Comparison of ENCODE assay signal across 24 cellular contexts in genomic region chr2:143296089-143296488, GRCh38.
DNase-seq lines count a peak whose midpoint lies in the region; ATAC-seq and TF ChIP-seq lines count a peak whose summit lies in the region.
"Had no signal": no experiment of that assay in that cellular context is flagged by ENCODE, and none has a peak within 500 bp of the region (broad histone marks: within the 10 kb centered on the region; RNA-seq: fewer than 3 reads in every experiment).

No MANE protein-coding gene starts in this region.

- 83 to 86% methylated on average over 3 of the region's 3 CpGs for WGBS in lower leg skin, 2 donors

- no peaks in the 10 kb centered on the region; the same call in 1 of the 2 replicates for H4K20me1 ChIP-seq in OCI-LY7 (ENCODE audit: insufficient read depth, low read length)

- H3K4me2 ChIP-seq in OCI-LY7 (ENCODE audit: low read length) = no peak overlapping the region

- POLR2A ChIA-PET in OCI-LY7 (lab: Charles Lee) = interaction anchor here (0.6 to 1.0 kb wide), 3 partner anchors 28 to 187 kb away, joined by 3 read pairs; no protein-coding TSS in a partner anchor

- no peaks in the 10 kb centered on the region for H3K36me3 ChIP-seq in OCI-LY7 (ENCODE audit: insufficient read depth, low read length)
- H3K36me3 ChIP-seq: heart left ventricle, WERI-Rb-1 had no signal

- H3K4me3 ChIP-seq in OCI-LY7 (ENCODE audit: low read depth, low read length, poor library complexity, severe bottlenecking) (no peak overlapping the region), lower leg skin (ENCODE audit: low read depth, poor library complexity, severe bottlenecking) (no peak overlapping the region)
- H3K4me3 ChIP-seq: heart left ventricle had no signal

- H2AFZ ChIP-seq in OCI-LY7 (ENCODE audit: low read length) = no peak overlapping the region

- DNase-seq in OCI-LY7 (ENCODE audit: low spot score) (peak; percentile 25), naive B cell (peak; percentile 19), lower leg skin (ENCODE audit: low spot score in 2 of 2) (no peak), A172 (ENCODE audit: low spot score) (no peak)
- DNase-seq in activated naive CD4-positive, alpha-beta T cell (lab: John Stamatoyannopoulos, UW) = no peak
- DNase-seq: activated CD4-positive, alpha-beta memory T cell treated with anti-CD3 and anti-CD28 coated beads, Interleukin-2, amount 10 ng/mL, durations not matched to agents 7 days and 5 days; activated naive CD4-positive, alpha-beta T cell treated with anti-CD3 and anti-CD28 coated beads, Interleukin-2, amount 10 ng/mL, durations not matched to agents 7 days and 5 days; activated T-cell treated with anti-CD3 and anti-CD28 coated beads, Interleukin-2, amount 50 U/mL, for 1 hour; aorta; central memory CD4-positive, alpha-beta T cell; DMS79 treated with DMSO at 0.1 percent for 48 hours; heart left ventricle; KG1; left ventricle myocardium superior; NCI-H1105 treated with DMSO at 0.1 percent for 48 hours; NCI-H2081 treated with DMSO at 0.1 percent for 48 hours; NCI-H524 treated with DMSO at 0.1 percent for 48 hours; PC-3; stimulated activated CD4-positive, alpha-beta T cell treated with anti-CD3 and anti-CD28 coated beads, Interleukin-4, amount 100 ng/mL, for 24 hours; WERI-Rb-1 had no signal

- H3K79me2 ChIP-seq in OCI-LY7 (ENCODE audit: insufficient read depth, low read depth, low read length) = no peaks in the 10 kb centered on the region

- no peaks in the 10 kb centered on the region for H3K4me1 ChIP-seq in OCI-LY7 (ENCODE audit: insufficient read depth, low read length, poor library complexity, severe bottlenecking)
- H3K4me1 ChIP-seq: heart left ventricle had no signal

- H3K36me3 Mint-ChIP-seq in naive B cell = peaks cover 0 to 14% of the 10 kb centered on the region in 2 donors
- H3K36me3 Mint-ChIP-seq: type B pancreatic cell had no signal

- intact Hi-C loops in OCI-LY7 (cut with micrococcal nuclease; ENCODE audit: unreplicated experiment) = no loop called here
- intact Hi-C loops in lower leg skin (cut with DNase I; ENCODE audit: low total_unique reads) = no loop called here

- H3K27ac Mint-ChIP-seq in naive B cell = peak overlapping the region; percentile 54 to 98 (median 88)
- H3K27ac Mint-ChIP-seq: activated CD4-positive, alpha-beta memory T cell treated with anti-CD3 and anti-CD28 coated beads, Interleukin-2, amount 10 ng/mL, durations not matched to agents 7 days and 5 days; activated naive CD4-positive, alpha-beta T cell treated with anti-CD3 and anti-CD28 coated beads, Interleukin-2, amount 10 ng/mL, durations not matched to agents 7 days and 5 days; T-helper 1 cell treated with Interleukin-12 subunit alpha and Interleukin-12 subunit beta and Interleukin-4 antibody, amounts not matched to agents 30 μg/mL and 1 μg/mL, for 36 hours; type B pancreatic cell had no signal

- no peaks in the 10 kb centered on the region for H3K9me3 Mint-ChIP-seq in naive B cell
- H3K9me3 Mint-ChIP-seq: activated CD4-positive, alpha-beta memory T cell treated with anti-CD3 and anti-CD28 coated beads, Interleukin-2, amount 10 ng/mL, durations not matched to agents 7 days and 5 days; activated naive CD4-positive, alpha-beta T cell treated with anti-CD3 and anti-CD28 coated beads, Interleukin-2, amount 10 ng/mL, durations not matched to agents 7 days and 5 days; T-helper 1 cell treated with Interleukin-12 subunit alpha and Interleukin-12 subunit beta and Interleukin-4 antibody, amounts not matched to agents 30 μg/mL and 1 μg/mL, for 36 hours; type B pancreatic cell had no signal

- no peak overlapping the region for H3K27ac ChIP-seq in OCI-LY7 (ENCODE audit: low read depth, low read length, poor library complexity, severe bottlenecking)
- H3K27ac ChIP-seq: heart left ventricle, WERI-Rb-1 had no signal

- ATAC-seq in GM19351 (IDR thresholded peaks at IDR 0.05; ENCODE audit: unreplicated experiment) (peak; percentile 65), HG03175 (IDR thresholded peaks at IDR 0.05; ENCODE audit: unreplicated experiment) (peak; percentile 61), naive B cell (ENCODE audit: low read depth in 2 of 2) (peak; percentile 97 to 98)
- ATAC-seq: heart left ventricle, left ventricle myocardium superior, PC-3 had no signal

- no peak overlapping the region for H3K4me3 Mint-ChIP-seq in naive B cell
- H3K4me3 Mint-ChIP-seq: activated CD4-positive, alpha-beta memory T cell treated with anti-CD3 and anti-CD28 coated beads, Interleukin-2, amount 10 ng/mL, durations not matched to agents 7 days and 5 days; activated naive CD4-positive, alpha-beta T cell treated with anti-CD3 and anti-CD28 coated beads, Interleukin-2, amount 10 ng/mL, durations not matched to agents 7 days and 5 days; T-helper 1 cell treated with Interleukin-12 subunit alpha and Interleukin-12 subunit beta and Interleukin-4 antibody, amounts not matched to agents 30 μg/mL and 1 μg/mL, for 36 hours; type B pancreatic cell had no signal

- no peak for TF ChIP-seq POLR2A in lower leg skin (IDR thresholded peaks at IDR 0.05)

- no TSS peak for BruUV-seq in OCI-LY7 (replicated peaks; lab: Mats Ljungman, UMichigan)

- H3K4me1 Mint-ChIP-seq in naive B cell = peaks cover 6 to 27% (median 7%) of the 10 kb centered on the region in 3 donors
- H3K4me1 Mint-ChIP-seq: activated naive CD4-positive, alpha-beta T cell treated with anti-CD3 and anti-CD28 coated beads, Interleukin-2, amount 10 ng/mL, durations not matched to agents 7 days and 5 days had no signal

- CTCF ChIA-PET in OCI-LY7 (lab: Charles Lee; ENCODE audit: unreplicated experiment) = no interaction called here

- H3K9me3 ChIP-seq in OCI-LY7 (ENCODE audit: low read length) = no peaks in the 10 kb centered on the region
- H3K9me3 ChIP-seq: heart left ventricle had no signal

- H3K27me3 Mint-ChIP-seq in naive B cell = no peaks in the 10 kb centered on the region
- H3K27me3 Mint-ChIP-seq: activated CD4-positive, alpha-beta memory T cell treated with anti-CD3 and anti-CD28 coated beads, Interleukin-2, amount 10 ng/mL, durations not matched to agents 7 days and 5 days; activated naive CD4-positive, alpha-beta T cell treated with anti-CD3 and anti-CD28 coated beads, Interleukin-2, amount 10 ng/mL, durations not matched to agents 7 days and 5 days; type B pancreatic cell had no signal

- TF ChIP-seq CTCF in OCI-LY7 (conservative IDR thresholded peaks at IDR 0.05; ENCODE audit: low read length) (no peak), lower leg skin (IDR thresholded peaks at IDR 0.05) (no peak)

- no peaks in the 10 kb centered on the region for H3K9me2 ChIP-seq in OCI-LY7 (ENCODE audit: insufficient read depth, low read length)

Comparison
In these comparisons a context has a peak if more than half of its experiments do, and no peak if none do; other contexts are left out.
1. DNase-seq: peak in OCI-LY7 (single experiment) and naive B cell (single experiment); none in lower leg skin (0 of 2), activated naive CD4-positive, alpha-beta T cell (0 of 4) and A172 (single experiment).
2. Peak in every context shown above with its lines, with median percentiles within 50 percentile points of each other: ATAC-seq.